ENCODE assay signal across 22 cellular contexts in the genomic region with DNA sequence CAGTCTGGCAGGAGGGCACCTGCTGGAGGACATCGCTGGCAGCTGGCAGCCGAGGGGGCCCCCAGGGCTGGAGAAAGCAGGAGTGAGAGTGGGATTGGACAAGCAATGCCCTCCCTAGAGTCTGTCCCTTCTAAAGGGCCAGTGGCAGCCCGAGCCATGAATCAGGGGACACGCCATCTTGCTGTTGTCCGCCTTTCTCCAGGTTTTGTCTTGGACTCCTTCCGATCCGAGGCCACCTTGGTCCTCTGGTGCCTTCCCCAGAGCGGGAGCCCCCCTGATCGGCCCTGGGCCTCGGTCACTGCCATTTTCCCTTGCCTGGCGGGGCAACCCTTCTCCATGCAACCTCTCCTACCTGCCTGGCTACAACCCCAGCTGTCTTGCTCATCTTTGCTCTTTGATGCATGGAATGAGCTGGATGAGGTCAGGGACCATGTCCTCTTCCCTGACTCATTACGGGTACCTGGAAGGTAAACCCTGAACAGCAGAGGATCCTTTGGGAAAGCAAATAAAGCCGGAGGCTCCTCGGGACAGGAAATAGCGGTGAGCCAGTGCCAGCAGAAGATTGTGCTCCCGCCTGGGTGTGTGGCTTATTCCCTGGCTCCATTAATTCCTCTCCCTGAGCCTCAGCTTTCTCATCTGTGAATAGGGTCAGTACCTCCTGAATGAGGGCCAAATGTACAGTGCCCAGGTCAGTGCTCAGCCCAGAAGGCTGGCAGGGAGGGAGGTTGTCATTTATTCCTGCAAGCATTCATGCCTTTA.
A peak's percentile ranks its signal among the peaks of the same experiment; 100 is the strongest.
DNase-seq lines count a peak whose midpoint lies in the region; ATAC-seq and TF ChIP-seq lines count a peak whose summit lies in the region.
"Had no signal": no experiment of that assay in that cellular context is flagged by ENCODE, and none has a peak within 500 bp of the region (broad histone marks: within the 10 kb centered on the region; RNA-seq: fewer than 3 reads in every experiment).

No MANE protein-coding gene starts in this region.

- no peaks in the 10 kb centered on the region for H3F3A ChIP-seq in PC-3 (ENCODE audit: low read length, unreplicated experiment)

- POLR2A ChIA-PET in Caco-2 (lab: Charles Lee) (interaction anchor here (0.5 kb wide), 1 partner anchor 99 kb away, joined by 5 read pairs; no protein-coding TSS in a partner anchor), PC-3 (lab: Charles Lee; ENCODE audit: unreplicated experiment) (no interaction called here)

- H3K4me3 ChIP-seq in Caco-2 (ENCODE audit: low read depth, low read length) (no peak overlapping the region), PC-3 (ENCODE audit: low read length) (no peak overlapping the region), osteoblast (ENCODE audit: insufficient read depth, low read length) (no peak overlapping the region)
- H3K4me3 ChIP-seq: ascending aorta, esophagus muscularis mucosa, PC-9, sigmoid colon had no signal

- BruUV-seq in Caco-2 (replicated peaks; lab: Mats Ljungman, UMichigan): no TSS peak
- BruUV-seq in PC-3 (replicated peaks; lab: Mats Ljungman, UMichigan): no TSS peak

- H2AFZ ChIP-seq in PC-3 (ENCODE audit: low read length) (no peak overlapping the region), osteoblast (ENCODE audit: low read length) (no peak overlapping the region)
- H2AFZ ChIP-seq: PC-9 had no signal

- no peaks in the 10 kb centered on the region for H3K27me3 ChIP-seq in Caco-2 (replicated peaks; ENCODE audit: control insufficient read depth, insufficient read depth, low read length)
- no peaks in the 10 kb centered on the region for H3K27me3 ChIP-seq in PC-3 (ENCODE audit: low read length)
- no peaks in the 10 kb centered on the region for H3K27me3 ChIP-seq in osteoblast (ENCODE audit: insufficient read depth, low read length)
- H3K27me3 ChIP-seq: ascending aorta, esophagus muscularis mucosa, sigmoid colon had no signal

- peak overlapping the region; percentile 10; the same call in 1 of the 2 replicates for H3K9ac ChIP-seq in PC-3 (ENCODE audit: low read length)

- H3K79me2 ChIP-seq in PC-3 (ENCODE audit: low read length) (no peaks in the 10 kb centered on the region), osteoblast (ENCODE audit: insufficient read depth, low read length) (no peaks in the 10 kb centered on the region)

- intact Hi-C loops in Caco-2 (cut with micrococcal nuclease; ENCODE audit: unreplicated experiment) (loop anchor here (5.0 to 10.0 kb wide), 3 partner anchors 67 to 112 kb away; partner anchors contain the start of gene GRK5), PC-3 (cut with micrococcal nuclease) (no loop called here)

- H3K4me1 ChIP-seq in Caco-2: peaks cover 69% of the 10 kb centered on the region
- H3K4me1 ChIP-seq in PC-3 (ENCODE audit: insufficient read depth, low read length): peaks cover 57% of the 10 kb centered on the region
- peaks cover 30% of the 10 kb centered on the region for H3K4me1 ChIP-seq in osteoblast (ENCODE audit: insufficient read depth, low read length)

- H3K4me2 ChIP-seq in PC-3 (ENCODE audit: low read length) (peak overlapping the region; percentile 19; the same call in 1 of the 2 replicates), osteoblast (ENCODE audit: insufficient read depth, low read length) (no peak overlapping the region)

- H3K4me1 Mint-ChIP-seq in Caco-2 (ENCODE audit: low read depth, unreplicated experiment) (peaks cover 64% of the 10 kb centered on the region), glutamatergic neuron (ENCODE audit: low read depth, unreplicated experiment) (peaks cover 67% of the 10 kb centered on the region)

- H3K27ac Mint-ChIP-seq in Caco-2 (ENCODE audit: unreplicated experiment) (peak overlapping the region; percentile 97), glutamatergic neuron (ENCODE audit: unreplicated experiment) (peak overlapping the region; percentile 78)
- H3K27ac Mint-ChIP-seq: activated CD4-positive, alpha-beta T cell treated with anti-CD3 and anti-CD28 coated beads, Interleukin-2, amount 10 ng/mL, durations not matched to agents 24 days and 14 days; activated T-cell treated with anti-CD3 and anti-CD28 coated beads, Interleukin-2, amount 50 U/mL, for 72 hours; T-helper 1 cell treated with Interleukin-12 subunit alpha and Interleukin-12 subunit beta and Interleukin-4 antibody, amounts not matched to agents 30 μg/mL and 1 μg/mL, for 36 hours had no signal

- H3K36me3 ChIP-seq in Caco-2 (ENCODE audit: control insufficient read depth, insufficient read depth, low read length): no peaks in the 10 kb centered on the region; the same call in 1 of the 2 replicates
- H3K36me3 ChIP-seq in PC-3 (ENCODE audit: low read depth, low read length): no peaks in the 10 kb centered on the region
- no peaks in the 10 kb centered on the region for H3K36me3 ChIP-seq in osteoblast (ENCODE audit: insufficient read depth, low read length)
- H3K36me3 ChIP-seq: esophagus muscularis mucosa, sigmoid colon had no signal

- no peaks in the 10 kb centered on the region for H3K27me3 Mint-ChIP-seq in Caco-2 (ENCODE audit: insufficient read depth, unreplicated experiment)
- H3K27me3 Mint-ChIP-seq in glutamatergic neuron (ENCODE audit: unreplicated experiment): peaks cover 9% of the 10 kb centered on the region
- H3K27me3 Mint-ChIP-seq: activated naive CD4-positive, alpha-beta T cell treated with anti-CD3 and anti-CD28 coated beads, Interleukin-2, amount 50 U/mL, for 24 hours had no signal

- H3K36me3 Mint-ChIP-seq in Caco-2 (ENCODE audit: insufficient read depth, unreplicated experiment): peaks cover 5% of the 10 kb centered on the region
- peaks cover 8% of the 10 kb centered on the region for H3K36me3 Mint-ChIP-seq in glutamatergic neuron (ENCODE audit: unreplicated experiment)

- no peaks in the 10 kb centered on the region for H3K9me2 ChIP-seq in PC-3 (replicated peaks; ENCODE audit: low read length)

- H3K9me3 Mint-ChIP-seq in Caco-2 (ENCODE audit: unreplicated experiment) (no peaks in the 10 kb centered on the region), glutamatergic neuron (ENCODE audit: unreplicated experiment) (peaks cover 20% of the 10 kb centered on the region)
- H3K9me3 Mint-ChIP-seq: activated CD4-positive, alpha-beta T cell treated with anti-CD3 and anti-CD28 coated beads, Interleukin-2, amount 10 ng/mL, durations not matched to agents 24 days and 14 days; activated naive CD4-positive, alpha-beta T cell treated with anti-CD3 and anti-CD28 coated beads, Interleukin-2, amount 50 U/mL, for 24 hours; activated T-cell treated with anti-CD3 and anti-CD28 coated beads, Interleukin-2, amount 50 U/mL, for 72 hours; T-helper 1 cell treated with Interleukin-12 subunit alpha and Interleukin-12 subunit beta and Interleukin-4 antibody, amounts not matched to agents 30 μg/mL and 1 μg/mL, for 36 hours had no signal

- peak overlapping the region; percentile 62 for H3K27ac ChIP-seq in PC-3 (ENCODE audit: low read length)
- no peak overlapping the region for H3K27ac ChIP-seq in osteoblast (ENCODE audit: low read depth, low read length)
- H3K27ac ChIP-seq: esophagus muscularis mucosa, PC-9 had no signal

- TF ChIP-seq CTCF in Caco-2 (IDR thresholded peaks at IDR 0.05; ENCODE audit: insufficient read depth in 1 of 2, low read depth in 1 of 2, low read length in 1 of 2, severe bottlenecking in 1 of 2, unreplicated experiment in 1 of 2): no peak
- no peak for TF ChIP-seq CTCF in PC-3 (conservative IDR thresholded peaks at IDR 0.05; ENCODE audit: low read depth, low read length)
- no peak for TF ChIP-seq CTCF in glutamatergic neuron (IDR thresholded peaks at IDR 0.05; ENCODE audit: partially characterized antibody, unreplicated experiment)
- no peak for TF ChIP-seq CTCF in osteoblast (IDR thresholded peaks at IDR 0.05; ENCODE audit: extremely low read depth, low read depth, low read length)

- no peaks in the 10 kb centered on the region for H3K9me3 ChIP-seq in Caco-2
- H3K9me3 ChIP-seq in PC-3 (ENCODE audit: low read length): no peaks in the 10 kb centered on the region
- no peaks in the 10 kb centered on the region for H3K9me3 ChIP-seq in osteoblast (ENCODE audit: low read depth, low read length)
- H3K9me3 ChIP-seq: ascending aorta, esophagus muscularis mucosa, sigmoid colon had no signal

- no peak for DNase-seq in Caco-2
- DNase-seq in PC-3: peak; percentile 87
- no peak for DNase-seq in glutamatergic neuron
- peak; percentile 51 for DNase-seq in osteoblast (ENCODE audit: insufficient read length, low spot score, missing footprints)
- DNase-seq in NCI-H2107 (lab: John Stamatoyannopoulos, UW): no peak
- DNase-seq: activated CD4-positive, alpha-beta T cell treated with anti-CD3 and anti-CD28 coated beads, Interleukin-2, amount 10 ng/mL, durations not matched to agents 24 days and 14 days; activated T-cell treated with anti-CD3 and anti-CD28 coated beads, Interleukin-2, amount 50 U/mL, for 72 hours; DMS 273 treated with DMSO at 0.1 percent for 48 hours; H7; NCI-H1092 treated with DMSO at 0.1 percent for 48 hours; NCI-H2029; NCI-H345; PC-9; sigmoid colon; stimulated activated CD4-positive, alpha-beta T cell treated with anti-CD3 and anti-CD28 coated beads, Interleukin-15, amount 100 ng/mL, for 24 hours had no signal

- no peak overlapping the region for H3K4me3 Mint-ChIP-seq in Caco-2 (ENCODE audit: unreplicated experiment)
- H3K4me3 Mint-ChIP-seq in glutamatergic neuron (ENCODE audit: unreplicated experiment): peak overlapping the region; percentile 12
- H3K4me3 Mint-ChIP-seq: activated CD4-positive, alpha-beta T cell treated with anti-CD3 and anti-CD28 coated beads, Interleukin-2, amount 10 ng/mL, durations not matched to agents 24 days and 14 days; activated naive CD4-positive, alpha-beta T cell treated with anti-CD3 and anti-CD28 coated beads, Interleukin-2, amount 50 U/mL, for 24 hours; activated T-cell treated with anti-CD3 and anti-CD28 coated beads, Interleukin-2, amount 50 U/mL, for 72 hours; naive thymus-derived CD8-positive, alpha-beta T cell; T-helper 1 cell treated with Interleukin-12 subunit alpha and Interleukin-12 subunit beta and Interleukin-4 antibody, amounts not matched to agents 30 μg/mL and 1 μg/mL, for 36 hours had no signal

- H4K20me1 ChIP-seq in PC-3 (ENCODE audit: low read length) (no peaks in the 10 kb centered on the region), osteoblast (ENCODE audit: insufficient read depth, low read length) (no peaks in the 10 kb centered on the region)

- CTCF ChIA-PET in Caco-2 (lab: Charles Lee): no interaction called here
- CTCF ChIA-PET in PC-3 (lab: Charles Lee): no interaction called here

- ATAC-seq in PC-3 (peak; percentile 8), HG03378 (IDR thresholded peaks at IDR 0.05; ENCODE audit: unreplicated experiment) (no peak), HG02623 (IDR thresholded peaks at IDR 0.05; ENCODE audit: unreplicated experiment) (no peak)
- ATAC-seq: activated T-cell treated with anti-CD3 and anti-CD28 coated beads, Interleukin-2, amount 50 U/mL, for 72 hours; naive thymus-derived CD8-positive, alpha-beta T cell had no signal

Comparison
In these comparisons a context has a peak if more than half of its experiments do, and no peak if none do; other contexts are left out.
1. DNase-seq: peak in PC-3 (single experiment) and osteoblast (single experiment); none in Caco-2 (0 of 2), glutamatergic neuron (single experiment) and NCI-H2107 (single experiment).